In the genomic region with DNA sequence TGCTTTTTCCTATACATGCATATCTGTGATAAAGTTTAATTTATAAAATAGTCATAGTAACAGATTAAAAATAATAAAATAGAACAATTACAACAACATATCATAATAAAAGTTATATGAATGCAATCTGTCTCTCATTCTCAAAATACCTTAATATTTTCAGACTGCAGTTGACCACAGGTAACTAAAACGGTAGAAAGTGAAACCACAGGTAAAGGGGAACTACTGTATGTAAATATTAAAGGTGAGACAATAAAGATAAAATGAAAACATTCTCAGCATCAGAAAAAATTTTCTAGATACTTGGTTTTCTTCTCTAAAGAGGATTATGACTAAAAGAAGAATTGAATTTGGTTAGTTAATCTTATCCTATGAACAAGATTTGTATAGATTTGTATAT, we compare ENCODE assay signal across 16 cellular contexts.
"Had no signal": no experiment of that assay in that cellular context is flagged by ENCODE, and none has a peak within 500 bp of the region (broad histone marks: within the 10 kb centered on the region; RNA-seq: fewer than 3 reads in every experiment).

No MANE protein-coding gene starts in this region.

- DNase-seq: activated CD4-positive, alpha-beta T cell treated with anti-CD3 and anti-CD28 coated beads for 48 hours; activated CD8-positive, alpha-beta memory T cell treated with anti-CD3 and anti-CD28 coated beads, Interleukin-2, amount 50 U/mL, for 4 hours; activated CD8-positive, alpha-beta T cell treated with anti-CD3 and anti-CD28 coated beads, Interleukin-2, amount 10 ng/mL, durations not matched to agents 7 days and 5 days; activated effector memory CD4-positive, alpha-beta T cell treated with anti-CD3 and anti-CD28 coated beads, Interleukin-2, amount 50 U/mL, for 16 hours; activated T-cell treated with anti-CD3 and anti-CD28 coated beads, Interleukin-2, amount 50 U/mL, for 48 hours; adrenal gland; islet precursor cell; nucleus accumbens; right cardiac atrium; stimulated activated naive CD8-positive, alpha-beta T cell treated with anti-CD3 and anti-CD28 coated beads, Interleukin-15, Interleukin-2, amounts not matched to agents 100 U/mL and 50 U/mL, for 24 hours; transverse colon had no signal

- H3K9me3 ChIP-seq: adrenal gland, esophagus muscularis mucosa, transverse colon had no signal

- H3K27ac ChIP-seq: adrenal gland, esophagus muscularis mucosa, transverse colon had no signal

- H3K4me3 Mint-ChIP-seq: activated CD8-positive, alpha-beta T cell treated with anti-CD3 and anti-CD28 coated beads, Interleukin-2, amount 10 ng/mL, durations not matched to agents 7 days and 5 days; activated naive CD4-positive, alpha-beta T cell treated with anti-CD3 and anti-CD28 coated beads, Interleukin-2, amount 50 U/mL, for 24 hours; nephron; WTC11 had no signal

- ATAC-seq: activated CD8-positive, alpha-beta T cell treated with anti-CD3 and anti-CD28 coated beads, Interleukin-2, amount 10 ng/mL, durations not matched to agents 7 days and 5 days; right cardiac atrium; stimulated activated naive CD8-positive, alpha-beta T cell treated with anti-CD3 and anti-CD28 coated beads, Interleukin-15, Interleukin-2, amounts not matched to agents 100 U/mL and 50 U/mL, for 24 hours; WTC11 had no signal

- H3K9me3 Mint-ChIP-seq: activated naive CD4-positive, alpha-beta T cell treated with anti-CD3 and anti-CD28 coated beads, Interleukin-2, amount 50 U/mL, for 24 hours; nephron; WTC11 had no signal

- H3K27ac Mint-ChIP-seq: activated CD8-positive, alpha-beta T cell treated with anti-CD3 and anti-CD28 coated beads, Interleukin-2, amount 10 ng/mL, durations not matched to agents 7 days and 5 days; activated naive CD4-positive, alpha-beta T cell treated with anti-CD3 and anti-CD28 coated beads, Interleukin-2, amount 50 U/mL, for 24 hours; nephron; WTC11 had no signal

- H3K4me3 ChIP-seq: adrenal gland, esophagus muscularis mucosa, smooth muscle cell, transverse colon had no signal

- H3K27me3 ChIP-seq: adrenal gland, esophagus muscularis mucosa, transverse colon had no signal

- H3K27me3 Mint-ChIP-seq: activated naive CD4-positive, alpha-beta T cell treated with anti-CD3 and anti-CD28 coated beads, Interleukin-2, amount 50 U/mL, for 24 hours had no signal

- H3K4me2 ChIP-seq: smooth muscle cell had no signal
